Comparison of ENCODE assay signal across 2 cellular contexts in the genomic region with DNA sequence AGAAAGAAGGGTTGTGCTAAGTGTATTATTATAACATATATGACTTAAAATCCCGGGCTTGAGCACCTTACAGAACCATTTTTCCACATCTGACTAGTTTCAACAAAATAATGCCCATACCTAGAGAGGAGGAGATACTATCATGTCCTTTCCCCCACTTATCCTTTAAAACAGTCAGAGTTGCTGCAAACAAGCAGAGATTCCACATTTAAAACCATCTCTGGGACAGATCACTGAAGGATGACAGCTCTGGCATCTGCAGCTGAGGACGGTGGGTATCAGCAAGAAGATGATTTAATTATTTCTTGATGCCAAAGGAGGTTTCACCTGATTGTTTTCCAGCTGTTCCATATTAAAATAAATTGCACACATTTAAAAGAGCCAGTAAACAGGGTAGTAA.
TF ChIP-seq lines count a peak whose summit lies in the region.

No MANE protein-coding gene starts in this region.

TF ChIP-seq in SK-N-SH, 30 proteins besides CTCF, POLR2A, EP300 and RAD21 (continued from another document):
- peak; percentile 59; the same call in 1 of the 2 replicates for TF ChIP-seq MXI1 (IDR thresholded peaks at IDR 0.05; ENCODE audit: low read depth, low read length)
- TF ChIP-seq, protein P1, sequence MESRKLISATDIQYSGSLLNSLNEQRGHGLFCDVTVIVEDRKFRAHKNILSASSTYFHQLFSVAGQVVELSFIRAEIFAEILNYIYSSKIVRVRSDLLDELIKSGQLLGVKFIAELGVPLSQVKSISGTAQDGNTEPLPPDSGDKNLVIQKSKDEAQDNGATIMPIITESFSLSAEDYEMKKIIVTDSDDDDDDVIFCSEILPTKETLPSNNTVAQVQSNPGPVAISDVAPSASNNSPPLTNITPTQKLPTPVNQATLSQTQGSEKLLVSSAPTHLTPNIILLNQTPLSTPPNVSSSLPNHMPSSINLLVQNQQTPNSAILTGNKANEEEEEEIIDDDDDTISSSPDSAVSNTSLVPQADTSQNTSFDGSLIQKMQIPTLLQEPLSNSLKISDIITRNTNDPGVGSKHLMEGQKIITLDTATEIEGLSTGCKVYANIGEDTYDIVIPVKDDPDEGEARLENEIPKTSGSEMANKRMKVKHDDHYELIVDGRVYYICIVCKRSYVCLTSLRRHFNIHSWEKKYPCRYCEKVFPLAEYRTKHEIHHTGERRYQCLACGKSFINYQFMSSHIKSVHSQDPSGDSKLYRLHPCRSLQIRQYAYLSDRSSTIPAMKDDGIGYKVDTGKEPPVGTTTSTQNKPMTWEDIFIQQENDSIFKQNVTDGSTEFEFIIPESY (IDR thresholded peaks at IDR 0.05; ENCODE audit: borderline replicate concordance, low read depth), result no peak
- TF ChIP-seq MEF2A (IDR thresholded peaks at IDR 0.05; ENCODE audit: borderline replicate concordance, low read depth), result no peak
- TF ChIP-seq YY1 (IDR thresholded peaks at IDR 0.05; ENCODE audit: low read depth), result no peak
- TF ChIP-seq RFX5 (IDR thresholded peaks at IDR 0.05; ENCODE audit: low read length), result no peak
- TF ChIP-seq FOXJ3 (CRISPR knock-in tag; IDR thresholded peaks at IDR 0.05), result peak; percentile 80
- no peak for TF ChIP-seq SIN3A (IDR thresholded peaks at IDR 0.05; ENCODE audit: borderline replicate concordance, low read depth, low read length)
- TF ChIP-seq JUND (IDR thresholded peaks at IDR 0.05), result no peak
- TF ChIP-seq RCOR1 (IDR thresholded peaks at IDR 0.05; ENCODE audit: low read length), result peak; percentile 98
- TF ChIP-seq, protein P2, sequence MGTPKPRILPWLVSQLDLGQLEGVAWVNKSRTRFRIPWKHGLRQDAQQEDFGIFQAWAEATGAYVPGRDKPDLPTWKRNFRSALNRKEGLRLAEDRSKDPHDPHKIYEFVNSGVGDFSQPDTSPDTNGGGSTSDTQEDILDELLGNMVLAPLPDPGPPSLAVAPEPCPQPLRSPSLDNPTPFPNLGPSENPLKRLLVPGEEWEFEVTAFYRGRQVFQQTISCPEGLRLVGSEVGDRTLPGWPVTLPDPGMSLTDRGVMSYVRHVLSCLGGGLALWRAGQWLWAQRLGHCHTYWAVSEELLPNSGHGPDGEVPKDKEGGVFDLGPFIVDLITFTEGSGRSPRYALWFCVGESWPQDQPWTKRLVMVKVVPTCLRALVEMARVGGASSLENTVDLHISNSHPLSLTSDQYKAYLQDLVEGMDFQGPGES (IDR thresholded peaks at IDR 0.05; ENCODE audit: low read depth, low read length), result no peak
- TF ChIP-seq POLR2AphosphoS5 (IDR thresholded peaks at IDR 0.05; ENCODE audit: low read depth, low read length), result no peak
- TF ChIP-seq TEAD4 (IDR thresholded peaks at IDR 0.05; ENCODE audit: borderline replicate concordance, insufficient read depth), result no peak
- no peak for TF ChIP-seq RXRA (IDR thresholded peaks at IDR 0.05; ENCODE audit: borderline replicate concordance, low read depth)
- TF ChIP-seq, protein P3, sequence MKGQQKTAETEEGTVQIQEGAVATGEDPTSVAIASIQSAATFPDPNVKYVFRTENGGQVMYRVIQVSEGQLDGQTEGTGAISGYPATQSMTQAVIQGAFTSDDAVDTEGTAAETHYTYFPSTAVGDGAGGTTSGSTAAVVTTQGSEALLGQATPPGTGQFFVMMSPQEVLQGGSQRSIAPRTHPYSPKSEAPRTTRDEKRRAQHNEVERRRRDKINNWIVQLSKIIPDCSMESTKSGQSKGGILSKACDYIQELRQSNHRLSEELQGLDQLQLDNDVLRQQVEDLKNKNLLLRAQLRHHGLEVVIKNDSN (IDR thresholded peaks at IDR 0.05; ENCODE audit: borderline replicate concordance, low read depth), result no peak
- TF ChIP-seq CHD2 (IDR thresholded peaks at IDR 0.05; ENCODE audit: low read length, partially characterized antibody), result peak; percentile 71
- no peak for TF ChIP-seq EZH2phosphoT487 (IDR thresholded peaks at IDR 0.05; ENCODE audit: borderline replicate concordance, low read depth)
- no peak for TF ChIP-seq TAF1 (IDR thresholded peaks at IDR 0.05; ENCODE audit: borderline replicate concordance, low read depth, low read length)
- TF ChIP-seq, protein P4, sequence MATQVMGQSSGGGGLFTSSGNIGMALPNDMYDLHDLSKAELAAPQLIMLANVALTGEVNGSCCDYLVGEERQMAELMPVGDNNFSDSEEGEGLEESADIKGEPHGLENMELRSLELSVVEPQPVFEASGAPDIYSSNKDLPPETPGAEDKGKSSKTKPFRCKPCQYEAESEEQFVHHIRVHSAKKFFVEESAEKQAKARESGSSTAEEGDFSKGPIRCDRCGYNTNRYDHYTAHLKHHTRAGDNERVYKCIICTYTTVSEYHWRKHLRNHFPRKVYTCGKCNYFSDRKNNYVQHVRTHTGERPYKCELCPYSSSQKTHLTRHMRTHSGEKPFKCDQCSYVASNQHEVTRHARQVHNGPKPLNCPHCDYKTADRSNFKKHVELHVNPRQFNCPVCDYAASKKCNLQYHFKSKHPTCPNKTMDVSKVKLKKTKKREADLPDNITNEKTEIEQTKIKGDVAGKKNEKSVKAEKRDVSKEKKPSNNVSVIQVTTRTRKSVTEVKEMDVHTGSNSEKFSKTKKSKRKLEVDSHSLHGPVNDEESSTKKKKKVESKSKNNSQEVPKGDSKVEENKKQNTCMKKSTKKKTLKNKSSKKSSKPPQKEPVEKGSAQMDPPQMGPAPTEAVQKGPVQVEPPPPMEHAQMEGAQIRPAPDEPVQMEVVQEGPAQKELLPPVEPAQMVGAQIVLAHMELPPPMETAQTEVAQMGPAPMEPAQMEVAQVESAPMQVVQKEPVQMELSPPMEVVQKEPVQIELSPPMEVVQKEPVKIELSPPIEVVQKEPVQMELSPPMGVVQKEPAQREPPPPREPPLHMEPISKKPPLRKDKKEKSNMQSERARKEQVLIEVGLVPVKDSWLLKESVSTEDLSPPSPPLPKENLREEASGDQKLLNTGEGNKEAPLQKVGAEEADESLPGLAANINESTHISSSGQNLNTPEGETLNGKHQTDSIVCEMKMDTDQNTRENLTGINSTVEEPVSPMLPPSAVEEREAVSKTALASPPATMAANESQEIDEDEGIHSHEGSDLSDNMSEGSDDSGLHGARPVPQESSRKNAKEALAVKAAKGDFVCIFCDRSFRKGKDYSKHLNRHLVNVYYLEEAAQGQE (IDR thresholded peaks at IDR 0.05; ENCODE audit: low read depth, low read length), result no peak
- TF ChIP-seq TCF12 (IDR thresholded peaks at IDR 0.05), result peak; percentile 36; the same call in 1 of the 2 replicates
- TF ChIP-seq GATA2 (CRISPR knock-in tag; IDR thresholded peaks at IDR 0.05), result peak; percentile 88
- TF ChIP-seq, protein P5, sequence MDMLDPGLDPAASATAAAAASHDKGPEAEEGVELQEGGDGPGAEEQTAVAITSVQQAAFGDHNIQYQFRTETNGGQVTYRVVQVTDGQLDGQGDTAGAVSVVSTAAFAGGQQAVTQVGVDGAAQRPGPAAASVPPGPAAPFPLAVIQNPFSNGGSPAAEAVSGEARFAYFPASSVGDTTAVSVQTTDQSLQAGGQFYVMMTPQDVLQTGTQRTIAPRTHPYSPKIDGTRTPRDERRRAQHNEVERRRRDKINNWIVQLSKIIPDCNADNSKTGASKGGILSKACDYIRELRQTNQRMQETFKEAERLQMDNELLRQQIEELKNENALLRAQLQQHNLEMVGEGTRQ (IDR thresholded peaks at IDR 0.05; ENCODE audit: borderline replicate concordance, low read depth, low read length), result no peak
- TF ChIP-seq FOXM1 (IDR thresholded peaks at IDR 0.05; ENCODE audit: low read depth), result no peak

TF ChIP-seq in endothelial cell of umbilical vein, 7 proteins besides CTCF, POLR2A, EP300 and RAD21:
- TF ChIP-seq POLR2AphosphoS5 (IDR thresholded peaks at IDR 0.05; ENCODE audit: insufficient read depth, low read depth, low read length) (no peak), JUN (IDR thresholded peaks at IDR 0.05; ENCODE audit: borderline replicate concordance, insufficient read depth, insufficient read length, low read depth) (no peak), GATA2 (IDR thresholded peaks at IDR 0.05; ENCODE audit: insufficient read depth, insufficient read length, low read depth, low read length) (no peak), FOS (IDR thresholded peaks at IDR 0.05; ENCODE audit: borderline replicate concordance, insufficient read depth, low read length) (no peak), MYC (IDR thresholded peaks at IDR 0.05; ENCODE audit: low read depth, low read length) (no peak), EZH2 (IDR thresholded peaks at IDR 0.05; ENCODE audit: borderline replicate concordance, low read depth, low read length, severe bottlenecking) (no peak)
- TF ChIP-seq, protein P6, sequence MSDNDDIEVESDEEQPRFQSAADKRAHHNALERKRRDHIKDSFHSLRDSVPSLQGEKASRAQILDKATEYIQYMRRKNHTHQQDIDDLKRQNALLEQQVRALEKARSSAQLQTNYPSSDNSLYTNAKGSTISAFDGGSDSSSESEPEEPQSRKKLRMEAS (IDR thresholded peaks at IDR 0.05; ENCODE audit: insufficient read depth, insufficient read length), result no peak
